Comparison of ENCODE assay signal across 8 cellular contexts in the genomic region with DNA sequence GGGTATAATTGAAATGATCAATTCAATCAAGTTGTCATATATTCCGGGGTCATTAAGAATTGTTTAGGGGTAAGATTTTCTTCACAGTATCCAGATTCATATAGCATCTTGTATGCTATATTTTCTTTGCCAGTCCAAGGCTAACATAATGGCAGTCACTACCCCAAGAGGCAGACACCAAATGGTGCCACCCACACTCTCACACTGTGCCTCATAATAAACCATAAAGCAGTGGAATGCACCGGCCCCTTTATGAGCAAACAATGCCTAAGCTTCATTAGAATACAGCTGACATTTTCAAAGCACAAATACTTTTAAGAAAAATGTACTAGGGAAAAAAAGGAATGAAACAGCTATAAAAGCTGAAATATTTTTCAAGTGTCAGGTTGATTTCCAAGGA.
A peak's percentile ranks its signal among the peaks of the same experiment; 100 is the strongest.
DNase-seq lines count a peak whose midpoint lies in the region; ATAC-seq, FAIRE-seq and TF ChIP-seq lines count a peak whose summit lies in the region.

No MANE protein-coding gene starts in this region.

- H3K27ac ChIP-seq in Peyer's patch (peak overlapping the region in 2 of 4 donors; percentile 26 to 32), tibial nerve (peak overlapping the region in 2 of 4 donors; percentile 18 to 65)

- TF ChIP-seq CTCF in Peyer's patch (IDR thresholded peaks at IDR 0.05): peak in 1 of 6 experiments; percentile 3
- no peak for TF ChIP-seq CTCF in choroid plexus epithelial cell (conservative IDR thresholded peaks at IDR 0.05; ENCODE audit: low read depth, low read length)
- TF ChIP-seq CTCF in mesothelial cell of epicardium (IDR thresholded peaks at IDR 0.05; ENCODE audit: unreplicated experiment): no peak
- no peak for TF ChIP-seq CTCF in tibial nerve (IDR thresholded peaks at IDR 0.05)

- peaks cover 5% of the 10 kb centered on the region for H3K9me3 Mint-ChIP-seq in mesothelial cell of epicardium

- H3K4me1 ChIP-seq in Peyer's patch: no peaks in the 10 kb centered on the region
- H3K4me1 ChIP-seq in tibial nerve: peaks cover 0 to 34% (median 1%) of the 10 kb centered on the region in 4 donors

- H3K27ac Mint-ChIP-seq in mesothelial cell of epicardium: peak overlapping the region; percentile 96

- H3K27me3 Mint-ChIP-seq in mesothelial cell of epicardium (ENCODE audit: low read depth): no peaks in the 10 kb centered on the region

- peak overlapping the region; percentile 28 to 56 (median 39) for H3K4me3 ChIP-seq in Peyer's patch
- H3K4me3 ChIP-seq in choroid plexus epithelial cell (ENCODE audit: low read depth, low read length): peak overlapping the region; percentile 62
- peak overlapping the region; percentile 13 to 41 (median 22) for H3K4me3 ChIP-seq in tibial nerve

- H3K27me3 ChIP-seq in Peyer's patch: no peaks in the 10 kb centered on the region
- H3K27me3 ChIP-seq in tibial nerve: no peaks in the 10 kb centered on the region

- H3K36me3 ChIP-seq in Peyer's patch: no peaks in the 10 kb centered on the region
- no peaks in the 10 kb centered on the region for H3K36me3 ChIP-seq in tibial nerve

- 2 to 3% methylated on average over 2 of the region's 2 CpGs for WGBS in tibial nerve, 2 donors

- no peak for TF ChIP-seq EP300 in tibial nerve (IDR thresholded peaks at IDR 0.05)

- peaks cover 31% of the 10 kb centered on the region for H3K4me1 Mint-ChIP-seq in mesothelial cell of epicardium

- H3K9me3 ChIP-seq in Peyer's patch (no peaks in the 10 kb centered on the region), tibial nerve (no peaks in the 10 kb centered on the region)

- H3K4me3 Mint-ChIP-seq in mesothelial cell of epicardium: peak overlapping the region; percentile 97

- DNase-seq in AG08395 (ENCODE audit: low spot score) (peak; percentile 12), GM12891 (ENCODE audit: insufficient read length, low spot score) (no peak), Peyer's patch (peak in 1 of 3 donors; percentile 54), choroid plexus epithelial cell (ENCODE audit: low read depth) (peak; percentile 43), mesothelial cell of epicardium (ENCODE audit: low spot score in 2 of 2, unreplicated experiment in 2 of 2) (no peak), tibial nerve (ENCODE audit: low spot score in 2 of 2) (no peak), NCI-H226 (no peak)

- H3K36me3 Mint-ChIP-seq in mesothelial cell of epicardium: peaks cover 5% of the 10 kb centered on the region

- peak; percentile 85 for FAIRE-seq in GM12891 (lab: Jason Lieb, UNC)

- TF ChIP-seq POLR2A in GM12891 (IDR thresholded peaks at IDR 0.05; ENCODE audit: low read depth, low read length) (no peak), Peyer's patch (IDR thresholded peaks at IDR 0.05) (no peak), tibial nerve (IDR thresholded peaks at IDR 0.05) (no peak)

- peak; percentile 54 for ATAC-seq in HG03342 (IDR thresholded peaks at IDR 0.05; ENCODE audit: unreplicated experiment)

TF ChIP-seq in GM12891, 5 proteins besides CTCF, POLR2A, EP300 and RAD21:
- TF ChIP-seq PAX5 (IDR thresholded peaks at IDR 0.05; ENCODE audit: insufficient read depth, low read length, severe bottlenecking) (no peak), TAF1 (IDR thresholded peaks at IDR 0.05; ENCODE audit: low read depth, low read length) (peak; percentile 12; the same call in 1 of the 2 replicates)

Comparison
In these comparisons a context has a peak if more than half of its experiments do, and no peak if none do; other contexts are left out.
1. DNase-seq: peak in AG08395 (single experiment) and choroid plexus epithelial cell (single experiment); none in GM12891 (single experiment), mesothelial cell of epicardium (0 of 2), tibial nerve (0 of 2) and NCI-H226 (single experiment).
2. Peak in every context shown above with its lines, with median percentiles within 50 percentile points of each other: H3K4me3 ChIP-seq.